Comparison of ENCODE assay signal across 8 cellular contexts in genomic region chr7:133252858-133253521, GRCh38. TPM values are rescaled to one million over a fixed set of nuclear protein-coding genes. Genes with fewer than 3 reads are reported as not detected.
DNase-seq lines count a peak whose midpoint lies in the region; ATAC-seq and TF ChIP-seq lines count a peak whose summit lies in the region.

Gene EXOC4 (plus strand): TSS chr7:133253078.

- TF ChIP-seq CTCF in GM12864 (IDR thresholded peaks at IDR 0.05; ENCODE audit: low read depth, low read length, missing control alignments) (no peak), ovary (IDR thresholded peaks at IDR 0.05) (no peak), thyroid gland (IDR thresholded peaks at IDR 0.05) (no peak)

- no peaks in the 10 kb centered on the region for H3K9me3 ChIP-seq in ovary
- no peaks in the 10 kb centered on the region for H3K9me3 ChIP-seq in thyroid gland

- H3K36me3 ChIP-seq in ovary (no peaks in the 10 kb centered on the region), thyroid gland (no peaks in the 10 kb centered on the region)

- peak; percentile 96 for DNase-seq in GM12864 (ENCODE audit: low read depth)
- DNase-seq in NCI-H1417 (lab: John Stamatoyannopoulos, UW) = peak; percentile 99 to 100 (median 100)
- DNase-seq in SW 1271 (lab: John Stamatoyannopoulos, UW) = peak; percentile 97
- DNase-seq in activated naive CD8-positive, alpha-beta T cell treated with anti-CD3 and anti-CD28 coated beads, Interleukin-2, amount 50 U/mL, for 16 hours (ENCODE audit: low read depth, low spot score) = peak; percentile 80
- DNase-seq in Right ventricle myocardium inferior (ENCODE audit: missing footprints) = peak; percentile 91
- DNase-seq in ovary = peak; percentile 88 to 94 (median 89)
- peak; percentile 91 for DNase-seq in thyroid gland

- 1% methylated on average over 25 of the region's 25 CpGs for WGBS in ovary, 3 donors
- WGBS in thyroid gland, 2 donors = 0 to 1% methylated on average over 24 to 25 of the region's 25 CpGs

- TF ChIP-seq POLR2A in ovary (IDR thresholded peaks at IDR 0.05) = peak; percentile 25
- peak in 1 of 2 donors; percentile 65 for TF ChIP-seq POLR2A in thyroid gland (IDR thresholded peaks at IDR 0.05)

- ATAC-seq in HG02759 (IDR thresholded peaks at IDR 0.05; ENCODE audit: unreplicated experiment) (peak; percentile 99), Right ventricle myocardium inferior (peak; percentile 100)

- H3K4me3 ChIP-seq in GM12864 (ENCODE audit: low read depth, low read length) (peak within 1 kb of the TSS; percentile 87), ovary (peak within 1 kb of the TSS; percentile 82), thyroid gland (replicated peaks in 1 of 3) (peak within 1 kb of the TSS; percentile 47 to 70 (median 63))

- no peaks in the 10 kb centered on the region for H3K27me3 ChIP-seq in ovary
- H3K27me3 ChIP-seq in thyroid gland = no peaks in the 10 kb centered on the region

- TF ChIP-seq EP300 in ovary (IDR thresholded peaks at IDR 0.05) = no peak

- intact Hi-C loops in Right ventricle myocardium inferior (cut with DNase I) (no loop called here), ovary (cut with DNase I) (no loop called here), thyroid gland (cut with DNase I) (loop anchor here (5.0 kb wide), 1 partner anchor 171 kb away; the partner anchor contains the start of gene CHCHD3)

- peak within 1 kb of the TSS; percentile 58 to 77 for H3K27ac ChIP-seq in ovary
- peak within 1 kb of the TSS in 2 of 3 donors; percentile 69 to 86 for H3K27ac ChIP-seq in thyroid gland

- no peaks in the 10 kb centered on the region for H3K4me1 ChIP-seq in ovary (ENCODE audit: insufficient read depth)
- H3K4me1 ChIP-seq in thyroid gland = peaks cover 6 to 9% of the 10 kb centered on the region in 2 donors

RNA-seq across cellular contexts. Expression of gene EXOC4, which starts in this region (rescaled TPM):
- total RNA-seq in Right ventricle myocardium inferior (36.8 TPM), ovary (10 to 100 TPM; 62.6 to 80.5 (median 70.7) TPM), thyroid gland (100 to 1,000 TPM in 3 of 4 donors, 10 to 100 TPM in 1; 74.0 to 116 (median 107) TPM)
- polyA plus RNA-seq in ovary = 10 to 100 TPM; 26.8 to 73.2 TPM

Comparison
In these comparisons a context has a peak if more than half of its experiments do, and no peak if none do; other contexts are left out.
1. Peak in every context shown above with its lines: DNase-seq, ATAC-seq, H3K4me3 ChIP-seq and H3K27ac ChIP-seq.